Comparison of ENCODE assay signal across 14 cellular contexts in genomic region chr11:10898003-10898762, GRCh38. TPM values are rescaled to one million over a fixed set of nuclear protein-coding genes. Genes with fewer than 3 reads are reported as not detected.
DNase-seq lines count a peak whose midpoint lies in the region; ATAC-seq and TF ChIP-seq lines count a peak whose summit lies in the region.
"Had no signal": no experiment of that assay in that cellular context is flagged by ENCODE, and none has a peak within 500 bp of the region (broad histone marks: within the 10 kb centered on the region; RNA-seq: fewer than 3 reads in every experiment).

No MANE protein-coding gene starts in this region.

- WGBS in heart right ventricle, 2 donors: 93 to 96% methylated on average over 5 of the region's 5 CpGs

- no peaks in the 10 kb centered on the region for H3K27me3 ChIP-seq in heart right ventricle
- H3K27me3 ChIP-seq in colonic mucosa: no peaks in the 10 kb centered on the region
- no peaks in the 10 kb centered on the region for H3K27me3 ChIP-seq in naive thymus-derived CD4-positive, alpha-beta T cell (ENCODE audit: control insufficient read depth in 2 of 2, insufficient read depth in 2 of 2, low read length in 2 of 2)
- no peaks in the 10 kb centered on the region for H3K27me3 ChIP-seq in vagina

- peaks cover 0 to 22% (median 7%) of the 10 kb centered on the region in 7 donors for H3K4me1 Mint-ChIP-seq in naive thymus-derived CD4-positive, alpha-beta T cell
- H3K4me1 Mint-ChIP-seq: activated naive CD4-positive, alpha-beta T cell treated with anti-CD3 and anti-CD28 coated beads, Interleukin-2, amount 10 ng/mL, durations not matched to agents 7 days and 5 days had no signal

- H3K9me3 ChIP-seq in heart right ventricle (no peaks in the 10 kb centered on the region), colonic mucosa (no peaks in the 10 kb centered on the region), vagina (no peaks in the 10 kb centered on the region), mucosa of descending colon (no peaks in the 10 kb centered on the region)
- no peaks in the 10 kb centered on the region for H3K9me3 ChIP-seq in naive thymus-derived CD4-positive, alpha-beta T cell (ENCODE audit: control insufficient read depth in 2 of 3, low read length in 3 of 3)

- no peak for ATAC-seq in heart right ventricle
- ATAC-seq in left ventricle myocardium superior: no peak
- peak; percentile 40 for ATAC-seq in naive thymus-derived CD4-positive, alpha-beta T cell
- no peak for ATAC-seq in mucosa of descending colon

- intact Hi-C loops in heart right ventricle (cut with DNase I): loop anchor here in 1 of 10 donors (5.0 kb wide), 1 partner anchor 36 kb away; no protein-coding TSS in a partner anchor
- intact Hi-C loops in left ventricle myocardium superior (cut with micrococcal nuclease): no loop called here
- intact Hi-C loops in colonic mucosa (cut with DNase I): no loop called here
- intact Hi-C loops in naive thymus-derived CD4-positive, alpha-beta T cell (cut with micrococcal nuclease): no loop called here
- intact Hi-C loops in vagina (cut with DNase I): no loop called here
- intact Hi-C loops in mucosa of descending colon (cut with DNase I, micrococcal nuclease): no loop called here

- DNase-seq in heart right ventricle (no peak), left ventricle myocardium superior (no peak), colonic mucosa (no peak), vagina (ENCODE audit: extremely low spot score in 2 of 2) (no peak), mucosa of descending colon (no peak), kidney glomerular epithelial cell (lab: John Stamatoyannopoulos, UW) (no peak)
- DNase-seq in naive thymus-derived CD4-positive, alpha-beta T cell: no peak
- no peak for DNase-seq in activated naive CD4-positive, alpha-beta T cell treated with Interleukin-2 at 50 U/mL for 16 hours
- DNase-seq: activated B cell treated with CpG ODN at 0.5 μM for 24 hours; activated naive CD4-positive, alpha-beta T cell treated with anti-CD3 and anti-CD28 coated beads, Interleukin-2, amount 10 ng/mL, durations not matched to agents 7 days and 5 days; effector memory CD4-positive, alpha-beta T cell; NCI-H1436; retina had no signal

- H3K36me3 ChIP-seq in heart right ventricle (no peaks in the 10 kb centered on the region), colonic mucosa (no peaks in the 10 kb centered on the region), vagina (no peaks in the 10 kb centered on the region), mucosa of descending colon (ENCODE audit: low read depth) (no peaks in the 10 kb centered on the region)
- H3K36me3 ChIP-seq in naive thymus-derived CD4-positive, alpha-beta T cell (ENCODE audit: control insufficient read depth in 2 of 3, insufficient read depth in 3 of 3, low read length in 3 of 3): no peaks in the 10 kb centered on the region

- H3K9me3 Mint-ChIP-seq in naive thymus-derived CD4-positive, alpha-beta T cell: no peaks in the 10 kb centered on the region
- H3K9me3 Mint-ChIP-seq: activated B cell treated with CpG ODN at 0.5 μM for 24 hours; activated naive CD4-positive, alpha-beta T cell treated with anti-CD3 and anti-CD28 coated beads, Interleukin-2, amount 10 ng/mL, durations not matched to agents 7 days and 5 days had no signal

- peaks cover 18 to 64% (median 45%) of the 10 kb centered on the region in 9 donors for H3K4me1 ChIP-seq in heart right ventricle
- peaks cover 24% of the 10 kb centered on the region for H3K4me1 ChIP-seq in colonic mucosa
- H3K4me1 ChIP-seq in naive thymus-derived CD4-positive, alpha-beta T cell (ENCODE audit: control insufficient read depth in 2 of 2, insufficient read depth in 2 of 2, low read length in 2 of 2): no peaks in the 10 kb centered on the region
- H3K4me1 ChIP-seq in vagina: peaks cover 48% of the 10 kb centered on the region
- peaks cover 25% of the 10 kb centered on the region for H3K4me1 ChIP-seq in mucosa of descending colon (ENCODE audit: low read depth)

- no peak overlapping the region for H3K4me3 Mint-ChIP-seq in naive thymus-derived CD4-positive, alpha-beta T cell
- H3K4me3 Mint-ChIP-seq: activated B cell treated with CpG ODN at 0.5 μM for 24 hours; activated naive CD4-positive, alpha-beta T cell treated with anti-CD3 and anti-CD28 coated beads, Interleukin-2, amount 10 ng/mL, durations not matched to agents 7 days and 5 days; B cell had no signal

- TF ChIP-seq CTCF in heart right ventricle (IDR thresholded peaks at IDR 0.05): no peak
- TF ChIP-seq CTCF in colonic mucosa (IDR thresholded peaks at IDR 0.05): no peak
- TF ChIP-seq CTCF in vagina (IDR thresholded peaks at IDR 0.05): no peak
- TF ChIP-seq CTCF in mucosa of descending colon (IDR thresholded peaks at IDR 0.05): no peak

- H3K36me3 Mint-ChIP-seq in naive thymus-derived CD4-positive, alpha-beta T cell: peaks cover 0 to 9% (median 0%) of the 10 kb centered on the region in 5 donors
- H3K36me3 Mint-ChIP-seq: activated naive CD4-positive, alpha-beta T cell treated with anti-CD3 and anti-CD28 coated beads, Interleukin-2, amount 10 ng/mL, durations not matched to agents 7 days and 5 days had no signal

- no peak overlapping the region for H3K4me3 ChIP-seq in heart right ventricle
- no peak overlapping the region for H3K4me3 ChIP-seq in colonic mucosa
- no peak overlapping the region for H3K4me3 ChIP-seq in naive thymus-derived CD4-positive, alpha-beta T cell (ENCODE audit: low read length)
- H3K4me3 ChIP-seq in vagina: no peak overlapping the region
- H3K4me3 ChIP-seq in mucosa of descending colon: no peak overlapping the region

- CTCF ChIA-PET in naive thymus-derived CD4-positive, alpha-beta T cell (lab: Charles Lee): no interaction called here

- no peak for TF ChIP-seq POLR2A in vagina (IDR thresholded peaks at IDR 0.05)

- H3K27me3 Mint-ChIP-seq in naive thymus-derived CD4-positive, alpha-beta T cell: peaks cover 0 to 12% (median 0%) of the 10 kb centered on the region in 5 donors

- peak overlapping the region in 1 of 2 donors; percentile 86 for H3K9ac ChIP-seq in colonic mucosa (ENCODE audit: low read depth in 2 of 2, low read length in 2 of 2)

- peak overlapping the region in 2 of 9 donors; percentile 22 to 58 for H3K27ac Mint-ChIP-seq in naive thymus-derived CD4-positive, alpha-beta T cell
- H3K27ac Mint-ChIP-seq: activated B cell treated with CpG ODN at 0.5 μM for 24 hours; activated naive CD4-positive, alpha-beta T cell treated with anti-CD3 and anti-CD28 coated beads, Interleukin-2, amount 10 ng/mL, durations not matched to agents 7 days and 5 days; B cell had no signal

- POLR2A ChIA-PET in naive thymus-derived CD4-positive, alpha-beta T cell (lab: Charles Lee): interaction anchor here (1.2 kb wide), 1 partner anchor 89 kb away, joined by 3 read pairs; no protein-coding TSS in a partner anchor

- H3K27ac ChIP-seq in heart right ventricle: peak overlapping the region; percentile 78 to 96 (median 92)
- H3K27ac ChIP-seq in colonic mucosa: peak overlapping the region; percentile 97
- no peak overlapping the region for H3K27ac ChIP-seq in naive thymus-derived CD4-positive, alpha-beta T cell (ENCODE audit: low read depth, low read length)
- peak overlapping the region; percentile 87 for H3K27ac ChIP-seq in vagina

RNA-seq across cellular contexts. Expression of gene ZBED5, which starts 40.3 kb away (rescaled TPM):
- total RNA-seq in heart right ventricle: 10 to 100 TPM; 31.4 to 46.3 (median 39.6) TPM
- 10 to 100 TPM; 19.4 to 63.3 TPM for polyA plus RNA-seq in heart right ventricle
- 41.7 TPM for total RNA-seq in left ventricle myocardium superior
- total RNA-seq in colonic mucosa: 10 to 100 TPM; 37.1 to 38.6 TPM
- total RNA-seq in naive thymus-derived CD4-positive, alpha-beta T cell: 100 to 1,000 TPM in 2 of 5 experiments, 10 to 100 TPM in 3; 56.7 to 146 (median 94.0) TPM
- 10 to 100 TPM; 18.3 to 19.6 TPM for polyA plus RNA-seq in naive thymus-derived CD4-positive, alpha-beta T cell
- total RNA-seq in vagina: 40.8 TPM
- total RNA-seq in mucosa of descending colon: 10 to 100 TPM; 39.5 to 54.2 (median 42.6) TPM
